Comparison of ENCODE assay signal across 17 cellular contexts in genomic region chr1:207223162-207223561, GRCh38.
"Had no signal": no experiment of that assay in that cellular context is flagged by ENCODE, and none has a peak within 500 bp of the region (broad histone marks: within the 10 kb centered on the region; RNA-seq: fewer than 3 reads in every experiment).

No MANE protein-coding gene starts in this region.

- H3K27ac ChIP-seq: ascending aorta, coronary artery, gastroesophageal sphincter, right atrium auricular region, tibial nerve, vagina, VCaP had no signal

- FAIRE-seq: endometrium had no signal

- H3K9me3 ChIP-seq: ascending aorta, gastroesophageal sphincter, right atrium auricular region, tibial nerve, vagina had no signal

- H3K27me3 ChIP-seq: ascending aorta, gastroesophageal sphincter, right atrium auricular region, tibial nerve, vagina had no signal

- H3K4me3 ChIP-seq: ascending aorta, coronary artery, gastroesophageal sphincter, right atrium auricular region, tibial nerve, vagina had no signal

- DNase-seq: activated CD4-positive, CD25-positive, alpha-beta regulatory T cell treated with anti-CD3 and anti-CD28 coated beads, Interleukin-2, amount 50 U/mL, for 72 hours; activated effector memory CD4-positive, alpha-beta T cell treated with anti-CD3 and anti-CD28 coated beads, Interleukin-2, amount 50 U/mL, for 16 hours; activated T-cell treated with anti-CD3 and anti-CD28 coated beads, Interleukin-2, amount 50 U/mL, for 72 hours; left cardiac atrium; mammary epithelial cell; stimulated activated CD4-positive, alpha-beta T cell treated with anti-CD3 and anti-CD28 coated beads, Interleukin-2, amount 100 ng/mL, for 24 hours; stimulated activated naive CD4-positive, alpha-beta T cell treated with Interleukin-2 at 50 U/mL for 16 hours; T-helper 17 cell had no signal

- ATAC-seq: activated T-cell treated with anti-CD3 and anti-CD28 coated beads, Interleukin-2, amount 50 U/mL, for 72 hours; esophagus mucosa; gastroesophageal sphincter; T-helper 17 cell had no signal

- H3K36me3 ChIP-seq: ascending aorta, gastroesophageal sphincter, right atrium auricular region, tibial nerve, vagina had no signal
